ENCODE assay signal across 13 cellular contexts in genomic region chr11:116427903-116428637, GRCh38.
DNase-seq lines count a peak whose midpoint lies in the region; ATAC-seq and TF ChIP-seq lines count a peak whose summit lies in the region.
"Had no signal": no experiment of that assay in that cellular context is flagged by ENCODE, and none has a peak within 500 bp of the region (broad histone marks: within the 10 kb centered on the region; RNA-seq: fewer than 3 reads in every experiment).

No MANE protein-coding gene starts in this region.

- peaks cover 3% of the 10 kb centered on the region for H3K27me3 Mint-ChIP-seq in activated naive CD4-positive, alpha-beta T cell treated with anti-CD3 and anti-CD28 coated beads for 36 hours (ENCODE audit: low read depth)
- H3K27me3 Mint-ChIP-seq in activated CD8-positive, alpha-beta T cell treated with anti-CD3 and anti-CD28 coated beads for 36 hours, result peaks cover 5% of the 10 kb centered on the region

- POLR2A ChIA-PET in Panc1 (lab: Charles Lee), result no interaction called here
- POLR2A ChIA-PET in activated CD8-positive, alpha-beta T cell treated with anti-CD3 and anti-CD28 coated beads for 36 hours (lab: Charles Lee), result interaction anchor here (0.6 kb wide), 1 partner anchor 173 kb away, joined by 3 read pairs; no protein-coding TSS in a partner anchor

- H3K27me3 ChIP-seq in BE2C (no peaks in the 10 kb centered on the region), Panc1 (ENCODE audit: control insufficient read depth, insufficient read depth, low read length) (no peaks in the 10 kb centered on the region), Karpas-422 (ENCODE audit: low read length) (no peaks in the 10 kb centered on the region)
- H3K27me3 ChIP-seq: transverse colon had no signal

- H3K4me2 ChIP-seq in Karpas-422 (ENCODE audit: low read depth, low read length, poor library complexity, severe bottlenecking), result no peak overlapping the region

- H3K9me3 Mint-ChIP-seq in activated naive CD4-positive, alpha-beta T cell treated with anti-CD3 and anti-CD28 coated beads for 36 hours, result no peaks in the 10 kb centered on the region
- no peaks in the 10 kb centered on the region for H3K9me3 Mint-ChIP-seq in activated CD8-positive, alpha-beta T cell treated with anti-CD3 and anti-CD28 coated beads for 36 hours
- H3K9me3 Mint-ChIP-seq: activated T-cell treated with anti-CD3 and anti-CD28 coated beads, Interleukin-2, amount 50 U/mL, for 4 hours had no signal

- H3K4me1 Mint-ChIP-seq in activated naive CD4-positive, alpha-beta T cell treated with anti-CD3 and anti-CD28 coated beads for 36 hours (ENCODE audit: low read depth), result no peaks in the 10 kb centered on the region
- no peaks in the 10 kb centered on the region for H3K4me1 Mint-ChIP-seq in activated CD8-positive, alpha-beta T cell treated with anti-CD3 and anti-CD28 coated beads for 36 hours (ENCODE audit: low read depth)
- H3K4me1 Mint-ChIP-seq: IgD-negative memory B cell had no signal

- no TSS peak for BruUV-seq in Panc1 (replicated peaks; lab: Mats Ljungman, UMichigan)

- peak overlapping the region; percentile 12; the same call in 1 of the 2 replicates for H3K4me3 ChIP-seq in BE2C (ENCODE audit: low read depth, low read length)
- no peak overlapping the region for H3K4me3 ChIP-seq in Panc1 (ENCODE audit: low read depth in 2 of 2, low read length in 2 of 2)
- H3K4me3 ChIP-seq in Karpas-422 (ENCODE audit: low read length), result no peak overlapping the region
- H3K4me3 ChIP-seq: transverse colon had no signal

- H3K27ac ChIP-seq in Panc1 (ENCODE audit: low read length) (no peak overlapping the region), Karpas-422 (ENCODE audit: low read length) (no peak overlapping the region)
- H3K27ac ChIP-seq: transverse colon had no signal

- H3K79me2 ChIP-seq in Karpas-422 (ENCODE audit: low read length), result no peaks in the 10 kb centered on the region

- no peaks in the 10 kb centered on the region for H3K9me3 ChIP-seq in BE2C
- no peaks in the 10 kb centered on the region for H3K9me3 ChIP-seq in Panc1 (ENCODE audit: control insufficient read depth, insufficient read depth, low read depth, low read length)
- H3K9me3 ChIP-seq in Karpas-422 (ENCODE audit: low read length), result no peaks in the 10 kb centered on the region
- H3K9me3 ChIP-seq: transverse colon had no signal

- intact Hi-C loops in Panc1 (cut with micrococcal nuclease; ENCODE audit: unreplicated experiment), result no loop called here
- intact Hi-C loops in activated naive CD4-positive, alpha-beta T cell treated with anti-CD3 and anti-CD28 coated beads for 36 hours (cut with micrococcal nuclease), result no loop called here
- intact Hi-C loops in activated CD8-positive, alpha-beta T cell treated with anti-CD3 and anti-CD28 coated beads for 36 hours (cut with micrococcal nuclease), result no loop called here

- TF ChIP-seq CTCF in BE2C (IDR thresholded peaks at IDR 0.05; ENCODE audit: low read depth, low read length) (no peak), Panc1 (IDR thresholded peaks at IDR 0.05) (no peak)
- no peak for TF ChIP-seq CTCF in activated CD8-positive, alpha-beta T cell treated with anti-CD3 and anti-CD28 coated beads for 36 hours (IDR thresholded peaks at IDR 0.05)

- no peaks in the 10 kb centered on the region for H3K36me3 ChIP-seq in BE2C
- no peaks in the 10 kb centered on the region for H3K36me3 ChIP-seq in Panc1 (ENCODE audit: control insufficient read depth, insufficient read depth, low read length)
- H3K36me3 ChIP-seq in Karpas-422 (ENCODE audit: insufficient read depth, low read length), result no peaks in the 10 kb centered on the region
- H3K36me3 ChIP-seq: transverse colon had no signal

- in situ Hi-C loops in Panc1 (cut with HindIII; ENCODE audit: low pct_unique_long_range_greater_than_20kb, low sequenced_read_pairs), result no loop called here

- ATAC-seq in Panc1, result 0 out of 2 replicates have a peak, but pooled peaks have one; percentile 36
- no peak for ATAC-seq in activated CD8-positive, alpha-beta T cell treated with anti-CD3 and anti-CD28 coated beads for 36 hours
- ATAC-seq: activated T-cell treated with anti-CD3 and anti-CD28 coated beads, Interleukin-2, amount 50 U/mL, for 4 hours had no signal

- H3K27ac Mint-ChIP-seq in activated naive CD4-positive, alpha-beta T cell treated with anti-CD3 and anti-CD28 coated beads for 36 hours, result no peak overlapping the region
- H3K27ac Mint-ChIP-seq in activated CD8-positive, alpha-beta T cell treated with anti-CD3 and anti-CD28 coated beads for 36 hours, result no peak overlapping the region
- H3K27ac Mint-ChIP-seq: IgD-negative memory B cell had no signal

- CTCF ChIA-PET in Panc1 (lab: Charles Lee), result no interaction called here
- CTCF ChIA-PET in activated naive CD4-positive, alpha-beta T cell treated with anti-CD3 and anti-CD28 coated beads for 36 hours (lab: Charles Lee), result interaction anchor here (0.7 kb wide), 1 partner anchor 53 kb away, joined by 3 read pairs; no protein-coding TSS in a partner anchor
- CTCF ChIA-PET in activated CD8-positive, alpha-beta T cell treated with anti-CD3 and anti-CD28 coated beads for 36 hours (lab: Charles Lee), result interaction anchor here (0.9 kb wide), 1 partner anchor 10 kb away, joined by 3 read pairs; no protein-coding TSS in a partner anchor

- H3K4me3 Mint-ChIP-seq in activated naive CD4-positive, alpha-beta T cell treated with anti-CD3 and anti-CD28 coated beads for 36 hours, result no peak overlapping the region
- no peak overlapping the region for H3K4me3 Mint-ChIP-seq in activated CD8-positive, alpha-beta T cell treated with anti-CD3 and anti-CD28 coated beads for 36 hours
- H3K4me3 Mint-ChIP-seq: activated T-cell treated with anti-CD3 and anti-CD28 coated beads, Interleukin-2, amount 50 U/mL, for 4 hours had no signal

- H3K9me2 ChIP-seq in Karpas-422 (replicated peaks; ENCODE audit: insufficient read depth, low read length), result no peaks in the 10 kb centered on the region

- no peaks in the 10 kb centered on the region for H3K36me3 Mint-ChIP-seq in activated naive CD4-positive, alpha-beta T cell treated with anti-CD3 and anti-CD28 coated beads for 36 hours (ENCODE audit: low read depth)
- no peaks in the 10 kb centered on the region for H3K36me3 Mint-ChIP-seq in activated CD8-positive, alpha-beta T cell treated with anti-CD3 and anti-CD28 coated beads for 36 hours (ENCODE audit: low read depth)
- H3K36me3 Mint-ChIP-seq: IgD-negative memory B cell had no signal

- DNase-seq in BE2C, result peak; percentile 82
- DNase-seq in NCI-H1105 (lab: John Stamatoyannopoulos, UW), result peak; percentile 92
- DNase-seq in Panc1 (ENCODE audit: low read depth, low spot score), result no peak
- peak; percentile 44 for DNase-seq in left kidney (ENCODE audit: low read depth, low spot score)
- no peak for DNase-seq in activated naive CD4-positive, alpha-beta T cell treated with anti-CD3 and anti-CD28 coated beads for 36 hours
- no peak for DNase-seq in Karpas-422
- DNase-seq in NAMALWA (ENCODE audit: low spot score), result no peak
- DNase-seq in activated CD8-positive, alpha-beta T cell treated with anti-CD3 and anti-CD28 coated beads for 36 hours, result no peak
- DNase-seq: activated T-cell treated with anti-CD3 and anti-CD28 coated beads, Interleukin-2, amount 50 U/mL, for 4 hours; GOT3; right cardiac atrium; transverse colon had no signal

- no peaks in the 10 kb centered on the region for H4K20me1 ChIP-seq in Karpas-422 (ENCODE audit: insufficient read depth, low read depth, low read length)

- H2AFZ ChIP-seq in Karpas-422 (ENCODE audit: low read length), result no peak overlapping the region

- H3K4me1 ChIP-seq in BE2C (peaks cover 37% of the 10 kb centered on the region), Panc1 (ENCODE audit: control insufficient read depth, insufficient read depth, low read length) (no peaks in the 10 kb centered on the region; the same call in 1 of the 2 replicates), Karpas-422 (ENCODE audit: low read length) (no peaks in the 10 kb centered on the region)

- no peak overlapping the region for H3K9ac ChIP-seq in Karpas-422 (ENCODE audit: low read length)

Comparison
In these comparisons a context has a peak if more than half of its experiments do, and no peak if none do; other contexts are left out.
1. DNase-seq: peak in BE2C (single experiment), NCI-H1105 (single experiment) and left kidney (single experiment); none in Panc1 (single experiment), activated naive CD4-positive, alpha-beta T cell treated with anti-CD3 and anti-CD28 coated beads for 36 hours (single experiment), Karpas-422 (single experiment), NAMALWA (single experiment) and activated CD8-positive, alpha-beta T cell treated with anti-CD3 and anti-CD28 coated beads for 36 hours (single experiment).